ENCODE assay signal across 13 cellular contexts in the genomic region with DNA sequence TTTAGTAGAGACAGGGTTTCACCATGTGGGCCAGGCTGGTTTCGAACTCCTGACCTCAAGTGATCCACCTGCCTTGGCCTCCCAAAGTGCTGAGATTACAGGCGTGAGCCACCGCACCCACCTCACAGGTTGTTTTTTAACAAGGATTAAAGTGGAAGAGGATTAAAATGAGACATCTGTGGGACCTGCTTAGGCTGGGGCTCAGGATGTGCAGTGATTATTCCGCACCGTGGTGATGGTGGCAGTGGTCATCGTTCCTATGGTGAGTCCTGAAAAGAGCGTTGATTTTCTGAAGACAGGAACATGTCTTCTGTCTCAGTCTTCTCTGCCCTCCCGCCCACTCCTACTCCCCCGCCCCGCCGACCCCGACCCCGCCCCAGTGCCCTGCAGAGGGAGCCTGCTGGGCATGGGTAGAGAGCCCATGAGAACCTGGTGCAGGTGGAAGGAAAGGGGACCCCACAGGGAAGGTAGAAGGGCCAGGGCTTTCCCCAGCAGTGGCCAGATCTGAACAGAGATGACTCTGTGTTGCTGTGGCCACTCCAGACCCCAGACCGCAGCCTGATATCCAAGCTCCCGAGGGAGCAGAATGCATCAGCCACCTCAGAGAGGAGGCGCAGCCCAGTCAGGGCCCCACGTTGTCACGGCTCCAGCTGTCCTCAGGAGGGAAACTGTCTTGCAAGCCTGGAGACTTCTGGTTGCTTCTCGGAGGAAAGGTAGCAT. TPM values are rescaled to one million over a fixed set of nuclear protein-coding genes. Genes with fewer than 3 reads are reported as not detected.
DNase-seq lines count a peak whose midpoint lies in the region; ATAC-seq and TF ChIP-seq lines count a peak whose summit lies in the region.
"Had no signal": no experiment of that assay in that cellular context is flagged by ENCODE, and none has a peak within 500 bp of the region (broad histone marks: within the 10 kb centered on the region; RNA-seq: fewer than 3 reads in every experiment).

No MANE protein-coding gene starts in this region.

- H3K36me3 ChIP-seq in PC-3 (ENCODE audit: low read depth, low read length), result no peaks in the 10 kb centered on the region
- H3K36me3 ChIP-seq in smooth muscle cell (ENCODE audit: low read depth), result no peaks in the 10 kb centered on the region

- H3K79me2 ChIP-seq in PC-3 (ENCODE audit: low read length) (no peaks in the 10 kb centered on the region), smooth muscle cell (ENCODE audit: low read depth) (no peaks in the 10 kb centered on the region)

- POLR2A ChIA-PET in PC-3 (lab: Charles Lee; ENCODE audit: unreplicated experiment), result no interaction called here

- H2AFZ ChIP-seq in PC-3 (ENCODE audit: low read length), result no peak overlapping the region
- no peak overlapping the region for H2AFZ ChIP-seq in smooth muscle cell (ENCODE audit: low read depth)

- TF ChIP-seq CTCF in PC-3 (conservative IDR thresholded peaks at IDR 0.05; ENCODE audit: low read depth, low read length) (no peak), smooth muscle cell (IDR thresholded peaks at IDR 0.05; ENCODE audit: borderline replicate concordance, insufficient read depth, poor library complexity, severe bottlenecking) (no peak)

- no peaks in the 10 kb centered on the region for H3K9me3 Mint-ChIP-seq in activated CD8-positive, alpha-beta memory T cell treated with anti-CD3 and anti-CD28 coated beads, Interleukin-2, amount 10 ng/mL, durations not matched to agents 7 days and 5 days (ENCODE audit: low read depth)
- H3K9me3 Mint-ChIP-seq in central memory CD8-positive, alpha-beta T cell, result no peaks in the 10 kb centered on the region

- H3K27me3 ChIP-seq in PC-3 (ENCODE audit: low read length), result no peaks in the 10 kb centered on the region
- H3K27me3 ChIP-seq in smooth muscle cell (ENCODE audit: low read depth), result no peaks in the 10 kb centered on the region

- no peaks in the 10 kb centered on the region for H3F3A ChIP-seq in PC-3 (ENCODE audit: low read length, unreplicated experiment)
- H3F3A ChIP-seq in smooth muscle cell (ENCODE audit: low read depth), result peaks cover 19% of the 10 kb centered on the region

- DNase-seq in activated CD8-positive, alpha-beta memory T cell treated with anti-CD3 and anti-CD28 coated beads, Interleukin-2, amount 10 ng/mL, durations not matched to agents 7 days and 5 days, result no peak
- no peak for DNase-seq in activated CD8-positive, alpha-beta memory T cell treated with anti-CD3 and anti-CD28 coated beads for 24 hours
- DNase-seq in PC-3 (no peak), smooth muscle cell (lab: John Stamatoyannopoulos, UW; ENCODE audit: unreplicated experiment) (no peak), SIG-M5 treated with dmso at 0.1 percent for 504 hours (lab: John Stamatoyannopoulos, UW; ENCODE audit: unreplicated experiment) (no peak), NCI-H1048 (lab: John Stamatoyannopoulos, UW) (no peak), NCI-H2227 (lab: John Stamatoyannopoulos, UW; ENCODE audit: unreplicated experiment) (no peak)
- no peak for DNase-seq in central memory CD8-positive, alpha-beta T cell (ENCODE audit: low spot score in 2 of 2)
- DNase-seq: activated CD8-positive, alpha-beta memory T cell treated with anti-CD3 and anti-CD28 coated beads, Interleukin-2, amount 50 U/mL, for 4 hours; aorta; dermis blood vessel endothelial cell; mammary epithelial cell; NCI-H1092 treated with DMSO at 0.1 percent for 48 hours had no signal

- no peaks in the 10 kb centered on the region for H3K9me2 ChIP-seq in PC-3 (replicated peaks; ENCODE audit: low read length)

- H3K9me3 ChIP-seq in PC-3 (ENCODE audit: low read length) (no peaks in the 10 kb centered on the region), smooth muscle cell (replicated peaks; ENCODE audit: low read depth) (no peaks in the 10 kb centered on the region)

- peak overlapping the region; percentile 58 for H3K27ac ChIP-seq in PC-3 (ENCODE audit: low read length)
- peak overlapping the region; percentile 80 for H3K27ac ChIP-seq in smooth muscle cell (ENCODE audit: low read depth)

- peak overlapping the region; percentile 94 for H3K27ac Mint-ChIP-seq in activated CD8-positive, alpha-beta memory T cell treated with anti-CD3 and anti-CD28 coated beads, Interleukin-2, amount 10 ng/mL, durations not matched to agents 7 days and 5 days
- H3K27ac Mint-ChIP-seq in central memory CD8-positive, alpha-beta T cell (ENCODE audit: low read depth), result peak overlapping the region; percentile 97

- H3K4me3 ChIP-seq in PC-3 (ENCODE audit: low read length) (no peak overlapping the region), smooth muscle cell (no peak overlapping the region)

- peaks cover 37% of the 10 kb centered on the region for H3K4me1 ChIP-seq in PC-3 (ENCODE audit: insufficient read depth, low read length)
- H3K4me1 ChIP-seq in smooth muscle cell (ENCODE audit: low read depth), result peaks cover 6% of the 10 kb centered on the region

- intact Hi-C loops in PC-3 (cut with micrococcal nuclease), result no loop called here

- H3K36me3 Mint-ChIP-seq in activated CD8-positive, alpha-beta memory T cell treated with anti-CD3 and anti-CD28 coated beads, Interleukin-2, amount 10 ng/mL, durations not matched to agents 7 days and 5 days, result peaks cover 1% of the 10 kb centered on the region
- peaks cover 14% of the 10 kb centered on the region for H3K36me3 Mint-ChIP-seq in central memory CD8-positive, alpha-beta T cell (ENCODE audit: insufficient read depth)

- CTCF ChIA-PET in activated CD8-positive, alpha-beta memory T cell treated with anti-CD3 and anti-CD28 coated beads, Interleukin-2, amount 10 ng/mL, durations not matched to agents 7 days and 5 days (lab: Charles Lee), result interaction anchor here (1.0 kb wide), 1 partner anchor 82 kb away, joined by 3 read pairs; no protein-coding TSS in a partner anchor
- CTCF ChIA-PET in PC-3 (lab: Charles Lee), result no interaction called here

- BruUV-seq in PC-3 (replicated peaks; lab: Mats Ljungman, UMichigan), result no TSS peak

- WGBS in smooth muscle cell (ENCODE audit: low lambda C conversion rate), result 78% methylated on average over 19 of the region's 19 CpGs

- H3K4me3 Mint-ChIP-seq in activated CD8-positive, alpha-beta memory T cell treated with anti-CD3 and anti-CD28 coated beads, Interleukin-2, amount 10 ng/mL, durations not matched to agents 7 days and 5 days, result no peak overlapping the region
- no peak overlapping the region for H3K4me3 Mint-ChIP-seq in central memory CD8-positive, alpha-beta T cell

- H4K20me1 ChIP-seq in PC-3 (ENCODE audit: low read length) (no peaks in the 10 kb centered on the region), smooth muscle cell (ENCODE audit: low read depth) (no peaks in the 10 kb centered on the region)

- no peaks in the 10 kb centered on the region for H3K27me3 Mint-ChIP-seq in activated CD8-positive, alpha-beta memory T cell treated with anti-CD3 and anti-CD28 coated beads, Interleukin-2, amount 10 ng/mL, durations not matched to agents 7 days and 5 days
- no peaks in the 10 kb centered on the region for H3K27me3 Mint-ChIP-seq in central memory CD8-positive, alpha-beta T cell

- H3K4me1 Mint-ChIP-seq in activated CD8-positive, alpha-beta memory T cell treated with anti-CD3 and anti-CD28 coated beads, Interleukin-2, amount 10 ng/mL, durations not matched to agents 7 days and 5 days, result peaks cover 46% of the 10 kb centered on the region
- peaks cover 49% of the 10 kb centered on the region for H3K4me1 Mint-ChIP-seq in central memory CD8-positive, alpha-beta T cell

- H3K4me2 ChIP-seq in PC-3 (ENCODE audit: low read length), result no peak overlapping the region
- peak overlapping the region; percentile 78 for H3K4me2 ChIP-seq in smooth muscle cell

- H3K9ac ChIP-seq in PC-3 (ENCODE audit: low read length) (peak overlapping the region; percentile 56; the same call in 1 of the 2 replicates), smooth muscle cell (ENCODE audit: low read depth) (no peak overlapping the region)

- no peak for ATAC-seq in activated CD8-positive, alpha-beta memory T cell treated with anti-CD3 and anti-CD28 coated beads, Interleukin-2, amount 10 ng/mL, durations not matched to agents 7 days and 5 days
- ATAC-seq in PC-3, result no peak
- ATAC-seq in central memory CD8-positive, alpha-beta T cell (replicated peaks; ENCODE audit: extremely low read depth, poor library complexity, severe bottlenecking), result no peak

RNA-seq across cellular contexts. Expression of a gene that starts 34.5 kb away (rescaled TPM):
- total RNA-seq in activated CD8-positive, alpha-beta memory T cell treated with anti-CD3 and anti-CD28 coated beads, Interleukin-2, amount 10 ng/mL, durations not matched to agents 7 days and 5 days, result 10 to 100 TPM; 56.2 to 75.7 TPM
- total RNA-seq in PC-3 (2014; rRNA removed), result 34.2 and 46.8 TPM in 2 replicates
- 106 and 120 TPM in 2 replicates for total RNA-seq in smooth muscle cell
- polyA plus RNA-seq in smooth muscle cell, result 70.8 and 72.6 TPM in 2 replicates
